ENCODE assay signal across 8 cellular contexts in the genomic region with DNA sequence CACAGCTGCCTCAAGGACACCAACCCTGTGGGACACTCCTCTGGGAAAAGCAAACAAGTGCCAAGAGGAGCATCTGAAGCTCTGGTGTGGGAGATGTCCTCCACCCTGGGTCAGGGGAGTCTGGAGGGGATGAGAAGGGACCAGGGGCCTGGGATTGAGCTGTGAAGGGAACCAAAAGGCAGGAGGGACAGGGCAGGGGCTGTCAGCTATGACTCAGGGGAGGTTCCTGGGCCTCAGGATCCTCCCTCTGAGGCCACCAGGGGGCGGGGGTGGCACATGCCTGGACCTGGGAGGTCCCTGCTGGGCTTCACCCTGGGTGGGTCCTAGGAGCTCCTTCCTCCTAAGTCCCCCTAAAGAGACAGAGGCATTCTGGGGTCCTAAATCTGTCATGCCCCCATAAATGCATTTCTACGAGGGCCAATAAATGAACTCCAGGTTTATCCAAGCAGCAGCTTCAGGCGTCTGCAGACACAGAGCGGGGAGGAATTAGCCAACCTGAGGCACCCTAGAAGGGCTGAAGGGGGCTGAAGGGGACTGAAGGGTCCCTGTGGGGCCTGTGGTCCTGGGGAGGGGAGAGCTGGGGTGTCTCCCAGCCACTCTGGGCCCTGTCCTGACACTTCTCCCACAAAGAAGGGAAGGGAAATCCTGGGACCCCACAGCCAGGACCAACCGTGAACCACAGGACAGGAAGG. TPM values are rescaled to one million over a fixed set of nuclear protein-coding genes. Genes with fewer than 3 reads are reported as not detected.
DNase-seq lines count a peak whose midpoint lies in the region; ATAC-seq, FAIRE-seq and TF ChIP-seq lines count a peak whose summit lies in the region.

No MANE protein-coding gene starts in this region.

- no peak overlapping the region for H2AFZ ChIP-seq in endothelial cell of umbilical vein (ENCODE audit: low read depth, low read length)
- no peak overlapping the region for H2AFZ ChIP-seq in smooth muscle cell (ENCODE audit: low read depth)

- H4K20me1 ChIP-seq in endothelial cell of umbilical vein (replicated peaks; ENCODE audit: control insufficient read depth, extremely low read depth, insufficient read depth, low read length) (no peaks in the 10 kb centered on the region), smooth muscle cell (ENCODE audit: low read depth) (no peaks in the 10 kb centered on the region)

- H3K4me3 ChIP-seq in endothelial cell of umbilical vein (replicated peaks in 1 of 3; ENCODE audit: insufficient read depth in 1 of 3, low read depth in 1 of 3, low read length in 3 of 3) (no peak overlapping the region), smooth muscle cell (no peak overlapping the region)

- TF ChIP-seq CTCF in endothelial cell of umbilical vein (IDR thresholded peaks at IDR 0.05; ENCODE audit: extremely low read depth in 1 of 2, insufficient read depth in 1 of 2, low read depth in 1 of 2, low read length in 2 of 2): peak; percentile 28 to 56
- TF ChIP-seq CTCF in smooth muscle cell (IDR thresholded peaks at IDR 0.05; ENCODE audit: borderline replicate concordance, insufficient read depth, poor library complexity, severe bottlenecking): peak; percentile 51

- WGBS in smooth muscle cell (ENCODE audit: low lambda C conversion rate): 69% methylated on average over 4 of the region's 5 CpGs

- CTCF ChIA-PET in endothelial cell of umbilical vein (lab: Charles Lee): interaction anchor here (1.0 to 2.2 kb wide), 9 partner anchors 9 to 392 kb away, joined by 3 to 27 read pairs (median 6); no protein-coding TSS in a partner anchor

- H3K9me1 ChIP-seq in endothelial cell of umbilical vein (replicated peaks; ENCODE audit: control insufficient read depth, extremely low read depth, insufficient read depth, low read length): no peaks in the 10 kb centered on the region

- FAIRE-seq in endothelial cell of umbilical vein (lab: Jason Lieb, UNC): no peak

- no peaks in the 10 kb centered on the region for H3K79me2 ChIP-seq in endothelial cell of umbilical vein (ENCODE audit: control insufficient read depth, insufficient read depth, low read length)
- no peaks in the 10 kb centered on the region for H3K79me2 ChIP-seq in smooth muscle cell (ENCODE audit: low read depth)

- H3K27me3 ChIP-seq in endothelial cell of umbilical vein (ENCODE audit: control insufficient read depth in 2 of 2, insufficient read depth in 2 of 2, low read length in 2 of 2) (peaks cover 0 to 5% of the 10 kb centered on the region in 2 experiments), smooth muscle cell (ENCODE audit: low read depth) (peaks cover 74% of the 10 kb centered on the region)

- DNase-seq in activated CD4-positive, alpha-beta T cell treated with anti-CD3 and anti-CD28 coated beads for 48 hours: peak; percentile 50
- DNase-seq in activated CD4-positive, alpha-beta T cell treated with anti-CD3 and anti-CD28 coated beads for 4 hours: no peak
- DNase-seq in RKO (ENCODE audit: low spot score) (peak; percentile 12), endothelial cell of umbilical vein (ENCODE audit: low read depth, low spot score) (no peak), smooth muscle cell (lab: John Stamatoyannopoulos, UW; ENCODE audit: unreplicated experiment) (no peak)

- H3K9me3 ChIP-seq in endothelial cell of umbilical vein (replicated peaks; ENCODE audit: control insufficient read depth, insufficient read depth, low read length) (no peaks in the 10 kb centered on the region), smooth muscle cell (replicated peaks; ENCODE audit: low read depth) (no peaks in the 10 kb centered on the region)

- BruUV-seq in endothelial cell of umbilical vein (replicated peaks; lab: Mats Ljungman, UMichigan): no TSS peak

- POLR2A ChIA-PET in endothelial cell of umbilical vein (lab: Charles Lee): no interaction called here

- H3K9ac ChIP-seq in endothelial cell of umbilical vein (replicated peaks; ENCODE audit: extremely low read depth, insufficient read depth, low read length) (no peak overlapping the region), smooth muscle cell (ENCODE audit: low read depth) (no peak overlapping the region)

- H3K27ac ChIP-seq in endothelial cell of umbilical vein (ENCODE audit: insufficient read depth, low read depth, low read length) (no peak overlapping the region), smooth muscle cell (ENCODE audit: low read depth) (no peak overlapping the region)

- dilution Hi-C loops in endothelial cell of umbilical vein (cut with MboI; ENCODE audit: extremely low pct_ligation_motif_present, low sequenced_read_pairs): no loop called here

- H3F3A ChIP-seq in smooth muscle cell (ENCODE audit: low read depth): no peaks in the 10 kb centered on the region

- H3K36me3 ChIP-seq in endothelial cell of umbilical vein (ENCODE audit: control insufficient read depth in 2 of 2, extremely low read depth in 1 of 2, insufficient read depth in 2 of 2, low read length in 2 of 2): no peaks in the 10 kb centered on the region
- H3K36me3 ChIP-seq in smooth muscle cell (ENCODE audit: low read depth): no peaks in the 10 kb centered on the region

- no peaks in the 10 kb centered on the region for H3K4me1 ChIP-seq in endothelial cell of umbilical vein (ENCODE audit: control insufficient read depth, extremely low read depth, insufficient read depth, low read length)
- no peaks in the 10 kb centered on the region for H3K4me1 ChIP-seq in smooth muscle cell (ENCODE audit: low read depth)

- ATAC-seq in GM19395 (IDR thresholded peaks at IDR 0.05; ENCODE audit: unreplicated experiment) (no peak), HG03457 (IDR thresholded peaks at IDR 0.05; ENCODE audit: unreplicated experiment) (no peak), GM18517 (IDR thresholded peaks at IDR 0.05; ENCODE audit: unreplicated experiment) (no peak)

- TF ChIP-seq POLR2A in endothelial cell of umbilical vein (IDR thresholded peaks at IDR 0.05; ENCODE audit: low read depth, low read length): no peak

- H3K4me2 ChIP-seq in endothelial cell of umbilical vein (ENCODE audit: insufficient read depth, low read length): no peak overlapping the region
- H3K4me2 ChIP-seq in smooth muscle cell: no peak overlapping the region

- intact Hi-C loops in endothelial cell of umbilical vein (cut with micrococcal nuclease): no loop called here

TF ChIP-seq in endothelial cell of umbilical vein, 7 proteins besides CTCF, POLR2A, EP300 and RAD21:
- no peak for TF ChIP-seq MAX (IDR thresholded peaks at IDR 0.05; ENCODE audit: insufficient read depth, insufficient read length)
- TF ChIP-seq JUN (IDR thresholded peaks at IDR 0.05; ENCODE audit: borderline replicate concordance, insufficient read depth, insufficient read length, low read depth): no peak
- TF ChIP-seq GATA2 (IDR thresholded peaks at IDR 0.05; ENCODE audit: insufficient read depth, insufficient read length, low read depth, low read length): no peak
- TF ChIP-seq EZH2 (IDR thresholded peaks at IDR 0.05; ENCODE audit: borderline replicate concordance, low read depth, low read length, severe bottlenecking): no peak
- no peak for TF ChIP-seq MYC (IDR thresholded peaks at IDR 0.05; ENCODE audit: low read depth, low read length)
- TF ChIP-seq POLR2AphosphoS5 (IDR thresholded peaks at IDR 0.05; ENCODE audit: insufficient read depth, low read depth, low read length): no peak
- TF ChIP-seq FOS (IDR thresholded peaks at IDR 0.05; ENCODE audit: borderline replicate concordance, insufficient read depth, low read length): no peak

RNA-seq across cellular contexts. Expression of gene IGLL5, which starts 31.9 kb away (rescaled TPM):
- total RNA-seq in endothelial cell of umbilical vein (not detected in 2 replicates), smooth muscle cell (not detected in 2 replicates)
- polyA plus RNA-seq in endothelial cell of umbilical vein (not detected in 2 replicates), smooth muscle cell (not detected in 2 replicates)
- polyA plus RNA-seq in endothelial cell of umbilical vein (2011; cell fraction: cytosol; rRNA removed): not detected in 2 replicates
- polyA plus RNA-seq in endothelial cell of umbilical vein (2011; cell fraction: nucleus; rRNA removed): not detected in 2 replicates
- not detected in 2 replicates for polyA plus RNA-seq in endothelial cell of umbilical vein (2012)
- not detected in 2 replicates for polyA minus RNA-seq in endothelial cell of umbilical vein
- polyA minus RNA-seq in endothelial cell of umbilical vein (2011; cell fraction: cytosol; rRNA and poly(A)+ RNA removed): not detected
- not detected in 2 replicates for polyA minus RNA-seq in endothelial cell of umbilical vein (2011; cell fraction: nucleus; rRNA and poly(A)+ RNA removed)

Comparison
In these comparisons a context has a peak if more than half of its experiments do, and no peak if none do; other contexts are left out.
1. DNase-seq: peak in activated CD4-positive, alpha-beta T cell treated with anti-CD3 and anti-CD28 coated beads for 48 hours (single experiment) and RKO (single experiment); none in activated CD4-positive, alpha-beta T cell treated with anti-CD3 and anti-CD28 coated beads for 4 hours (0 of 2), endothelial cell of umbilical vein (single experiment) and smooth muscle cell (single experiment).